1 cellular context compared by ENCODE assay signal in genomic region chr6:136250686-136251008, GRCh38.
TF ChIP-seq lines count a peak whose summit lies in the region.

No MANE protein-coding gene starts in this region.

TF ChIP-seq in GM23338, 12 proteins besides CTCF, POLR2A, EP300 and RAD21 (continued from another document):
- TF ChIP-seq REST (IDR thresholded peaks at IDR 0.05; ENCODE audit: unreplicated experiment) (no peak), STAT1 (IDR thresholded peaks at IDR 0.05; ENCODE audit: unreplicated experiment) (no peak), EZH2phosphoT487 (IDR thresholded peaks at IDR 0.05; ENCODE audit: unreplicated experiment) (no peak), JUNB (IDR thresholded peaks at IDR 0.05; ENCODE audit: unreplicated experiment) (no peak), NANOG (IDR thresholded peaks at IDR 0.05; ENCODE audit: borderline replicate concordance) (no peak), POLR2AphosphoS5 (IDR thresholded peaks at IDR 0.05; ENCODE audit: low read depth) (no peak)
